In genomic region chr9:134214766-134215394, GRCh38 we compare ENCODE assay signal across 1 cellular context.
TF ChIP-seq lines count a peak whose summit lies in the region.

No MANE protein-coding gene starts in this region.

TF ChIP-seq in H1, 55 proteins besides CTCF, POLR2A, EP300 and RAD21:
- TF ChIP-seq HDAC2 (IDR thresholded peaks at IDR 0.05; ENCODE audit: borderline replicate concordance in 1 of 2, low read depth in 2 of 2, low read length in 2 of 2) = no peak
- TF ChIP-seq CHD1 (IDR thresholded peaks at IDR 0.05; ENCODE audit: low read depth, low read length) = no peak
- TF ChIP-seq NANOG (IDR thresholded peaks at IDR 0.05; ENCODE audit: insufficient read depth, low read depth, low read length, poor library complexity, severe bottlenecking) = no peak
